Comparison of ENCODE assay signal across 26 cellular contexts in genomic region chr1:237220243-237220642, GRCh38.
DNase-seq lines count a peak whose midpoint lies in the region; ATAC-seq and TF ChIP-seq lines count a peak whose summit lies in the region.
"Had no signal": no experiment of that assay in that cellular context is flagged by ENCODE, and none has a peak within 500 bp of the region (broad histone marks: within the 10 kb centered on the region; RNA-seq: fewer than 3 reads in every experiment).

No MANE protein-coding gene starts in this region.

- no peak overlapping the region for H3K4me3 ChIP-seq in SK-N-SH (ENCODE audit: low read depth in 2 of 2, low read length in 1 of 2)
- no peak overlapping the region for H3K4me3 ChIP-seq in ovary
- H3K4me3 ChIP-seq: BLaER1, right lobe of liver, transverse colon had no signal

- in situ Hi-C loops in ACHN (cut with HindIII; ENCODE audit: low pct_ligation_motif_present, low pct_unique_long_range_greater_than_20kb, low sequenced_read_pairs), result no loop called here

- H3K4me1 Mint-ChIP-seq in glutamatergic neuron (ENCODE audit: low read depth, unreplicated experiment), result peaks cover 17% of the 10 kb centered on the region
- no peaks in the 10 kb centered on the region for H3K4me1 Mint-ChIP-seq in stimulated activated effector memory CD8-positive, alpha-beta T cell treated with anti-CD3 and anti-CD28 coated beads, Interleukin-12 subunit alpha, Interleukin-12 subunit beta, amount 100 ng/mL, for 72 hours
- H3K4me1 Mint-ChIP-seq: naive B cell, T-cell had no signal

- peak overlapping the region; percentile 65 for H3K4me3 Mint-ChIP-seq in glutamatergic neuron (ENCODE audit: unreplicated experiment)
- H3K4me3 Mint-ChIP-seq in stimulated activated effector memory CD8-positive, alpha-beta T cell treated with anti-CD3 and anti-CD28 coated beads, Interleukin-12 subunit alpha, Interleukin-12 subunit beta, amount 100 ng/mL, for 72 hours, result no peak overlapping the region
- H3K4me3 Mint-ChIP-seq: dendritic cell treated with granulocyte-macrophage colony-stimulating factor and Interleukin-4, amounts not matched to agents 40 ng/mL and 50 ng/mL, for 4 days; HFFc6; naive B cell; T-cell had no signal

- peak; percentile 28; the same call in 1 of the 2 replicates for TF ChIP-seq RAD21 in SK-N-SH (IDR thresholded peaks at IDR 0.05; ENCODE audit: low read length)

- H3K9me2 ChIP-seq in SK-N-SH, result no peaks in the 10 kb centered on the region

- ATAC-seq in SK-N-SH treated with all-trans-retinoic acid at 6 μM for 48 hours, result no peak
- ATAC-seq in stimulated activated effector memory CD8-positive, alpha-beta T cell treated with anti-CD3 and anti-CD28 coated beads, Interleukin-12 subunit alpha, Interleukin-12 subunit beta, amount 100 ng/mL, for 72 hours, result no peak
- ATAC-seq: T-cell had no signal

- TF ChIP-seq CTCF in SK-N-SH (IDR thresholded peaks at IDR 0.05), result no peak
- TF ChIP-seq CTCF in glutamatergic neuron (IDR thresholded peaks at IDR 0.05; ENCODE audit: partially characterized antibody, unreplicated experiment), result no peak
- no peak for TF ChIP-seq CTCF in ovary (IDR thresholded peaks at IDR 0.05)

- H4K20me1 ChIP-seq in SK-N-SH (ENCODE audit: insufficient read depth), result no peaks in the 10 kb centered on the region
- H4K20me1 ChIP-seq: BLaER1 had no signal

- WGBS in SK-N-SH (ENCODE audit: low lambda C conversion rate), result 19% methylated on average over 8 of the region's 8 CpGs
- 6 to 12% (median 9%) methylated on average over 8 of the region's 8 CpGs for WGBS in ovary, 3 donors

- CTCF ChIA-PET in SK-N-SH (lab: Yijun Ruan, JAX), result interaction anchor here (0.9 kb wide), 1 partner anchor 9 kb away, joined by 5 read pairs; no protein-coding TSS in a partner anchor

- no peak overlapping the region for H3K4me2 ChIP-seq in SK-N-SH
- H3K4me2 ChIP-seq: BLaER1 had no signal

- peak overlapping the region; percentile 96 for H3K27ac Mint-ChIP-seq in glutamatergic neuron (ENCODE audit: unreplicated experiment)
- H3K27ac Mint-ChIP-seq in stimulated activated effector memory CD8-positive, alpha-beta T cell treated with anti-CD3 and anti-CD28 coated beads, Interleukin-12 subunit alpha, Interleukin-12 subunit beta, amount 100 ng/mL, for 72 hours, result no peak overlapping the region
- H3K27ac Mint-ChIP-seq: dendritic cell treated with granulocyte-macrophage colony-stimulating factor and Interleukin-4, amounts not matched to agents 40 ng/mL and 50 ng/mL, for 4 days; HFFc6; naive B cell; T-cell had no signal

- H3K27me3 ChIP-seq in SK-N-SH (ENCODE audit: insufficient read depth) (no peaks in the 10 kb centered on the region), ovary (no peaks in the 10 kb centered on the region)
- H3K27me3 ChIP-seq: BLaER1, brain microvascular endothelial cell, right lobe of liver, transverse colon had no signal

- H2AFZ ChIP-seq in SK-N-SH (ENCODE audit: low read depth), result no peak overlapping the region

- no peaks in the 10 kb centered on the region for H3K27me3 Mint-ChIP-seq in glutamatergic neuron (ENCODE audit: unreplicated experiment)
- H3K27me3 Mint-ChIP-seq: dendritic cell treated with granulocyte-macrophage colony-stimulating factor and Interleukin-4, amounts not matched to agents 40 ng/mL and 50 ng/mL, for 4 days; T-cell had no signal

- POLR2A ChIA-PET in SK-N-SH (lab: Yijun Ruan, JAX), result interaction anchor here (0.7 kb wide), 1 partner anchor 9 kb away, joined by 3 read pairs; no protein-coding TSS in a partner anchor

- TF ChIP-seq EP300 in SK-N-SH (IDR thresholded peaks at IDR 0.05; ENCODE audit: borderline replicate concordance in 1 of 2, low read depth in 1 of 2, low read length in 1 of 2) (no peak), ovary (IDR thresholded peaks at IDR 0.05) (no peak)

- H3K79me2 ChIP-seq in SK-N-SH (ENCODE audit: insufficient read depth), result no peaks in the 10 kb centered on the region

- H3K9me3 Mint-ChIP-seq in glutamatergic neuron (ENCODE audit: unreplicated experiment), result peaks cover 4% of the 10 kb centered on the region
- no peaks in the 10 kb centered on the region for H3K9me3 Mint-ChIP-seq in stimulated activated effector memory CD8-positive, alpha-beta T cell treated with anti-CD3 and anti-CD28 coated beads, Interleukin-12 subunit alpha, Interleukin-12 subunit beta, amount 100 ng/mL, for 72 hours
- H3K9me3 Mint-ChIP-seq: dendritic cell treated with granulocyte-macrophage colony-stimulating factor and Interleukin-4, amounts not matched to agents 40 ng/mL and 50 ng/mL, for 4 days had no signal

- 0 out of 2 replicates have a peak, but pooled peaks cover 3% of the 10 kb centered on the region for H3K9me3 ChIP-seq in SK-N-SH
- no peaks in the 10 kb centered on the region for H3K9me3 ChIP-seq in ovary
- H3K9me3 ChIP-seq: BLaER1, Caco-2, right lobe of liver, transverse colon had no signal

- H3K4me1 ChIP-seq in SK-N-SH (ENCODE audit: control insufficient read depth in 1 of 2, insufficient read depth in 2 of 2, low read depth in 1 of 2, low read length in 1 of 2), result peaks cover 0 to 8% of the 10 kb centered on the region in 2 experiments; a peak in 1 of 4 replicates
- H3K4me1 ChIP-seq in ovary (ENCODE audit: insufficient read depth), result peaks cover 3% of the 10 kb centered on the region
- H3K4me1 ChIP-seq: BLaER1, Caco-2, right lobe of liver had no signal

- no peak overlapping the region; a peak in 1 of 4 replicates for H3K27ac ChIP-seq in SK-N-SH (ENCODE audit: low read depth in 2 of 2, low read length in 1 of 2)
- no peak overlapping the region for H3K27ac ChIP-seq in ovary
- H3K27ac ChIP-seq: BLaER1, brain microvascular endothelial cell, right lobe of liver had no signal

- no peak overlapping the region for H3K9ac ChIP-seq in SK-N-SH
- H3K9ac ChIP-seq: BLaER1 had no signal

- TF ChIP-seq POLR2A in ovary (IDR thresholded peaks at IDR 0.05), result no peak

- peaks cover 4% of the 10 kb centered on the region for H3K36me3 Mint-ChIP-seq in glutamatergic neuron (ENCODE audit: unreplicated experiment)
- no peaks in the 10 kb centered on the region for H3K36me3 Mint-ChIP-seq in stimulated activated effector memory CD8-positive, alpha-beta T cell treated with anti-CD3 and anti-CD28 coated beads, Interleukin-12 subunit alpha, Interleukin-12 subunit beta, amount 100 ng/mL, for 72 hours
- H3K36me3 Mint-ChIP-seq: naive B cell, T-cell had no signal

- H3K36me3 ChIP-seq in SK-N-SH (replicated peaks in 1 of 2; ENCODE audit: control insufficient read depth in 1 of 2, insufficient read depth in 2 of 2, low read length in 1 of 2) (no peaks in the 10 kb centered on the region), ovary (no peaks in the 10 kb centered on the region)
- H3K36me3 ChIP-seq: BLaER1, brain microvascular endothelial cell, right lobe of liver, transverse colon had no signal

- DNase-seq in SK-N-SH (no peak), glutamatergic neuron (no peak), ovary (peak; percentile 39 to 63 (median 43)), ACHN (no peak), NCI-H526 treated with DMSO at 0.1 percent for 48 hours (lab: John Stamatoyannopoulos, UW) (no peak)
- no peak for DNase-seq in stimulated activated CD8-positive, alpha-beta memory T cell treated with anti-CD3 and anti-CD28 coated beads, Interleukin-4, amount 100 ng/mL, for 48 hours
- no peak for DNase-seq in stimulated activated effector memory CD8-positive, alpha-beta T cell treated with anti-CD3 and anti-CD28 coated beads, Interleukin-12 subunit alpha, Interleukin-12 subunit beta, amount 100 ng/mL, for 72 hours (ENCODE audit: low spot score in 2 of 2)
- DNase-seq: 8988T; activated CD4-positive, alpha-beta T cell treated with anti-CD3 and anti-CD28 coated beads for 48 hours; activated effector memory CD4-positive, alpha-beta T cell treated with Interleukin-2 at 50 U/mL for 16 hours; brain microvascular endothelial cell; Caco-2; foreskin fibroblast; HFFc6; kidney; naive B cell; NCI-H1105; occipital lobe; right lobe of liver; SHP77; stimulated activated CD4-positive, alpha-beta T cell treated with anti-CD3 and anti-CD28 coated beads, Interleukin-15, amount 100 ng/mL, for 24 hours; T-cell; transverse colon had no signal

- H3F3A ChIP-seq in SK-N-SH (replicated peaks; ENCODE audit: insufficient read depth), result no peaks in the 10 kb centered on the region

- intact Hi-C loops in ovary (cut with DNase I), result no loop called here

TF ChIP-seq in SK-N-SH, 30 proteins besides CTCF, POLR2A, EP300 and RAD21 (continues in another document):
- no peak for TF ChIP-seq FOXJ3 (CRISPR knock-in tag; IDR thresholded peaks at IDR 0.05)
- no peak for TF ChIP-seq GATA2 (CRISPR knock-in tag; IDR thresholded peaks at IDR 0.05)
- TF ChIP-seq GABPA (IDR thresholded peaks at IDR 0.05; ENCODE audit: low read depth), result no peak
- no peak for TF ChIP-seq RXRA (IDR thresholded peaks at IDR 0.05; ENCODE audit: borderline replicate concordance, low read depth)
- no peak for TF ChIP-seq USF1 (IDR thresholded peaks at IDR 0.05; ENCODE audit: borderline replicate concordance, low read depth)

TF ChIP-seq in SK-N-SH treated with all-trans-retinoic acid at 6 μM for 48 hours, 23 proteins besides CTCF, POLR2A, EP300 and RAD21 (continues in another document):
- TF ChIP-seq SNAI2 (CRISPR knock-in tag; IDR thresholded peaks at IDR 0.05), result no peak
- no peak for TF ChIP-seq ARNTL (CRISPR knock-in tag; IDR thresholded peaks at IDR 0.05; ENCODE audit: borderline replicate concordance, low read depth)
- no peak for TF ChIP-seq BACH2 (CRISPR knock-in tag; IDR thresholded peaks at IDR 0.05; ENCODE audit: borderline replicate concordance)
- no peak for TF ChIP-seq ESRRG (CRISPR knock-in tag; IDR thresholded peaks at IDR 0.05)
- no peak for TF ChIP-seq ZFP30 (CRISPR knock-in tag; IDR thresholded peaks at IDR 0.05)
- TF ChIP-seq, protein P1, sequence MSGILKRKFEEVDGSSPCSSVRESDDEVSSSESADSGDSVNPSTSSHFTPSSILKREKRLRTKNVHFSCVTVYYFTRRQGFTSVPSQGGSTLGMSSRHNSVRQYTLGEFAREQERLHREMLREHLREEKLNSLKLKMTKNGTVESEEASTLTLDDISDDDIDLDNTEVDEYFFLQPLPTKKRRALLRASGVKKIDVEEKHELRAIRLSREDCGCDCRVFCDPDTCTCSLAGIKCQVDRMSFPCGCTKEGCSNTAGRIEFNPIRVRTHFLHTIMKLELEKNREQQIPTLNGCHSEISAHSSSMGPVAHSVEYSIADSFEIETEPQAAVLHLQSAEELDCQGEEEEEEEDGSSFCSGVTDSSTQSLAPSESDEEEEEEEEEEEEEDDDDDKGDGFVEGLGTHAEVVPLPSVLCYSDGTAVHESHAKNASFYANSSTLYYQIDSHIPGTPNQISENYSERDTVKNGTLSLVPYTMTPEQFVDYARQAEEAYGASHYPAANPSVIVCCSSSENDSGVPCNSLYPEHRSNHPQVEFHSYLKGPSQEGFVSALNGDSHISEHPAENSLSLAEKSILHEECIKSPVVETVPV (CRISPR knock-in tag; IDR thresholded peaks at IDR 0.05), result no peak

Comparison
In these comparisons a context has a peak if more than half of its experiments do, and no peak if none do; other contexts are left out.
1. DNase-seq: peak in ovary (5 of 5); none in SK-N-SH (single experiment), glutamatergic neuron (single experiment), stimulated activated CD8-positive, alpha-beta memory T cell treated with anti-CD3 and anti-CD28 coated beads, Interleukin-4, amount 100 ng/mL, for 48 hours (single experiment), stimulated activated effector memory CD8-positive, alpha-beta T cell treated with anti-CD3 and anti-CD28 coated beads, Interleukin-12 subunit alpha, Interleukin-12 subunit beta, amount 100 ng/mL, for 72 hours (0 of 2), ACHN (single experiment) and NCI-H526 treated with DMSO at 0.1 percent for 48 hours (single experiment).